In genomic region chr5:139663207-139663606, GRCh38 we compare ENCODE assay signal across 13 cellular contexts. TPM values are rescaled to one million over a fixed set of nuclear protein-coding genes. Genes with fewer than 3 reads are reported as not detected.
DNase-seq lines count a peak whose midpoint lies in the region; ATAC-seq and TF ChIP-seq lines count a peak whose summit lies in the region.
"Had no signal": no experiment of that assay in that cellular context is flagged by ENCODE, and none has a peak within 500 bp of the region (broad histone marks: within the 10 kb centered on the region; RNA-seq: fewer than 3 reads in every experiment).

No MANE protein-coding gene starts in this region.

- H3K4me3 ChIP-seq in cardiac muscle cell, result no peak overlapping the region
- no peak overlapping the region for H3K4me3 ChIP-seq in ascending aorta
- H3K4me3 ChIP-seq in tibial artery, result no peak overlapping the region
- H3K4me3 ChIP-seq: SJSA1 had no signal

- no peak for ATAC-seq in Right ventricle myocardium inferior
- no peak for ATAC-seq in GM21529 (IDR thresholded peaks at IDR 0.05; ENCODE audit: unreplicated experiment)
- no peak for ATAC-seq in GM21717 (IDR thresholded peaks at IDR 0.05; ENCODE audit: unreplicated experiment)
- ATAC-seq: activated naive CD4-positive, alpha-beta T cell treated with anti-CD3 and anti-CD28 coated beads, Interleukin-2, amount 50 U/mL, for 72 hours had no signal

- TF ChIP-seq CTCF in cardiac muscle cell (IDR thresholded peaks at IDR 0.05; ENCODE audit: low read depth, low read length), result no peak
- no peak for TF ChIP-seq CTCF in ascending aorta (IDR thresholded peaks at IDR 0.05)
- TF ChIP-seq CTCF in nephron (IDR thresholded peaks at IDR 0.05; ENCODE audit: unreplicated experiment in 3 of 3), result no peak
- TF ChIP-seq CTCF in tibial artery (IDR thresholded peaks at IDR 0.05), result no peak

- H3K27ac ChIP-seq in cardiac muscle cell (peak overlapping the region; percentile 47), ascending aorta (peak overlapping the region; percentile 96), tibial artery (peak overlapping the region; percentile 88 to 94)
- H3K27ac ChIP-seq: SJSA1 had no signal

- H3K9me3 ChIP-seq in cardiac muscle cell (ENCODE audit: low read depth) (no peaks in the 10 kb centered on the region), ascending aorta (no peaks in the 10 kb centered on the region), tibial artery (no peaks in the 10 kb centered on the region)
- H3K9me3 ChIP-seq: Caco-2, SJSA1 had no signal

- H3K27ac Mint-ChIP-seq in nephron, result peak overlapping the region; percentile 51 to 92 (median 56)
- H3K27ac Mint-ChIP-seq: activated naive CD4-positive, alpha-beta T cell treated with anti-CD3 and anti-CD28 coated beads, Interleukin-2, amount 50 U/mL, for 72 hours had no signal

- no peaks in the 10 kb centered on the region for H3K27me3 ChIP-seq in cardiac muscle cell
- H3K27me3 ChIP-seq in ascending aorta, result no peaks in the 10 kb centered on the region
- no peaks in the 10 kb centered on the region for H3K27me3 ChIP-seq in tibial artery
- H3K27me3 ChIP-seq: SJSA1 had no signal

- peaks cover 62% of the 10 kb centered on the region for H3K4me1 Mint-ChIP-seq in nephron

- no peaks in the 10 kb centered on the region for H3K27me3 Mint-ChIP-seq in nephron (ENCODE audit: low read depth)

- H3K36me3 ChIP-seq in cardiac muscle cell (no peaks in the 10 kb centered on the region), ascending aorta (no peaks in the 10 kb centered on the region), tibial artery (no peaks in the 10 kb centered on the region)

- DNase-seq in cardiac muscle cell (ENCODE audit: low read depth in 1 of 2, low spot score in 1 of 2), result no peak
- DNase-seq in Right ventricle myocardium inferior (ENCODE audit: missing footprints), result no peak
- no peak for DNase-seq in ascending aorta (ENCODE audit: low spot score in 2 of 2)
- no peak for DNase-seq in tibial artery
- DNase-seq in NCI-H510A treated with DMSO at 0.1 percent for 48 hours (lab: John Stamatoyannopoulos, UW), result no peak
- DNase-seq: activated CD8-positive, alpha-beta memory T cell treated with anti-CD3 and anti-CD28 coated beads, Interleukin-2, amount 50 U/mL, for 48 hours; Caco-2; MM.1S had no signal

- H3K4me3 Mint-ChIP-seq in nephron, result no peak overlapping the region

- H3K9me3 Mint-ChIP-seq in nephron, result no peaks in the 10 kb centered on the region
- H3K9me3 Mint-ChIP-seq: activated naive CD4-positive, alpha-beta T cell treated with anti-CD3 and anti-CD28 coated beads, Interleukin-2, amount 50 U/mL, for 72 hours had no signal

- H3K36me3 Mint-ChIP-seq in nephron (ENCODE audit: low read depth), result no peaks in the 10 kb centered on the region
- H3K36me3 Mint-ChIP-seq: activated naive CD4-positive, alpha-beta T cell treated with anti-CD3 and anti-CD28 coated beads, Interleukin-2, amount 50 U/mL, for 72 hours had no signal

- intact Hi-C loops in Right ventricle myocardium inferior (cut with DNase I) (no loop called here), ascending aorta (cut with DNase I) (no loop called here), tibial artery (cut with DNase I; ENCODE audit: low total_unique reads) (no loop called here)

- H3K4me1 ChIP-seq in cardiac muscle cell (ENCODE audit: low read depth), result peaks cover 44% of the 10 kb centered on the region
- peaks cover 54 to 84% of the 10 kb centered on the region in 2 donors for H3K4me1 ChIP-seq in ascending aorta
- H3K4me1 ChIP-seq in tibial artery, result peaks cover 7 to 99% (median 88%) of the 10 kb centered on the region in 4 donors

RNA-seq across cellular contexts. Expression of gene CXXC5, which starts 15.1 kb away (rescaled TPM):
- total RNA-seq in cardiac muscle cell (91.9 and 122 TPM in 2 replicates), Right ventricle myocardium inferior (74.1 TPM), ascending aorta (41.9 TPM)
- polyA plus RNA-seq in cardiac muscle cell, result 70.4 and 79.4 TPM in 2 replicates
